In genomic region chr4:113179996-113180395, GRCh38 we compare ENCODE assay signal across 17 cellular contexts.
DNase-seq lines count a peak whose midpoint lies in the region; TF ChIP-seq lines count a peak whose summit lies in the region.
"Had no signal": no experiment of that assay in that cellular context is flagged by ENCODE, and none has a peak within 500 bp of the region (broad histone marks: within the 10 kb centered on the region; RNA-seq: fewer than 3 reads in every experiment).

No MANE protein-coding gene starts in this region.

- CTCF ChIA-PET in HEK293T (lab: Yijun Ruan, JAX), result no interaction called here

- H3K9me3 ChIP-seq in cardiac muscle cell (ENCODE audit: low read depth), result no peaks in the 10 kb centered on the region
- no peaks in the 10 kb centered on the region for H3K9me3 ChIP-seq in right atrium auricular region
- H3K9me3 ChIP-seq in SK-N-MC (ENCODE audit: low read depth, low read length), result no peaks in the 10 kb centered on the region
- H3K9me3 ChIP-seq: A549, gastroesophageal sphincter, SJCRH30 had no signal

- DNase-seq in cardiac muscle cell (ENCODE audit: low read depth in 1 of 2, low spot score in 1 of 2), result no peak
- no peak for DNase-seq in right atrium auricular region (ENCODE audit: low spot score)
- no peak for DNase-seq in SK-N-MC (ENCODE audit: low read depth, low spot score)
- DNase-seq in fibroblast of the conjunctiva (ENCODE audit: low read depth), result peak; percentile 24
- DNase-seq in stromal cell of bone marrow (ENCODE audit: low read depth), result peak; percentile 36
- no peak for DNase-seq in HEK293T (ENCODE audit: extremely low spot score)
- no peak for DNase-seq in GF-D8 (lab: John Stamatoyannopoulos, UW)
- DNase-seq in kidney glomerular epithelial cell (lab: John Stamatoyannopoulos, UW), result no peak
- DNase-seq: activated CD4-positive, alpha-beta T cell treated with anti-CD3 and anti-CD28 coated beads for 1 hour; CD4-positive, alpha-beta T cell; naive thymus-derived CD8-positive, alpha-beta T cell; NCI-H187; NCI-H524; SJCRH30; stimulated activated naive CD8-positive, alpha-beta T cell treated with anti-CD3 and anti-CD28 coated beads, Interleukin-15, amount 100 ng/mL, for 72 hours had no signal

- H3K36me3 ChIP-seq in cardiac muscle cell, result no peaks in the 10 kb centered on the region
- no peaks in the 10 kb centered on the region for H3K36me3 ChIP-seq in right atrium auricular region
- no peaks in the 10 kb centered on the region for H3K36me3 ChIP-seq in SK-N-MC (ENCODE audit: insufficient read depth, low read length)
- H3K36me3 ChIP-seq: gastroesophageal sphincter, SJCRH30 had no signal

- H3K9ac ChIP-seq in SK-N-MC (ENCODE audit: insufficient read length), result peak overlapping the region; percentile 29

- POLR2A ChIA-PET in HEK293T (lab: Yijun Ruan, JAX), result no interaction called here

- peaks cover 44% of the 10 kb centered on the region for H3K4me1 ChIP-seq in cardiac muscle cell (ENCODE audit: low read depth)
- peaks cover 0 to 55% of the 10 kb centered on the region in 2 donors for H3K4me1 ChIP-seq in right atrium auricular region
- H3K4me1 ChIP-seq: A549, SJCRH30 had no signal

- H3K27me3 ChIP-seq in cardiac muscle cell, result no peaks in the 10 kb centered on the region
- H3K27me3 ChIP-seq in right atrium auricular region, result no peaks in the 10 kb centered on the region
- H3K27me3 ChIP-seq: gastroesophageal sphincter, SJCRH30 had no signal

- H3K27ac ChIP-seq in cardiac muscle cell (peak overlapping the region; percentile 19), right atrium auricular region (peak overlapping the region in 1 of 2 donors; percentile 66), SK-N-MC (no peak overlapping the region; the same call in 1 of the 2 replicates)
- H3K27ac ChIP-seq: A549, gastroesophageal sphincter, SJCRH30 had no signal

- TF ChIP-seq CTCF in cardiac muscle cell (IDR thresholded peaks at IDR 0.05; ENCODE audit: low read depth, low read length) (no peak), right atrium auricular region (IDR thresholded peaks at IDR 0.05) (no peak)

- H3K4me3 ChIP-seq in cardiac muscle cell, result no peak overlapping the region
- no peak overlapping the region for H3K4me3 ChIP-seq in right atrium auricular region
- H3K4me3 ChIP-seq in SK-N-MC, result no peak overlapping the region
- H3K4me3 ChIP-seq: A549, gastroesophageal sphincter, SJCRH30 had no signal

TF ChIP-seq in HEK293T, 16 proteins besides CTCF, POLR2A, EP300 and RAD21:
- TF ChIP-seq SP1 (IDR thresholded peaks at IDR 0.05), result no peak
- TF ChIP-seq BHLHE40 (IDR thresholded peaks at IDR 0.05; ENCODE audit: borderline replicate concordance), result no peak
- TF ChIP-seq LEF1 (IDR thresholded peaks at IDR 0.05; ENCODE audit: borderline replicate concordance), result no peak
- no peak for TF ChIP-seq HDGF (IDR thresholded peaks at IDR 0.05; ENCODE audit: borderline replicate concordance)
- no peak for TF ChIP-seq ARNT (IDR thresholded peaks at IDR 0.05)
- TF ChIP-seq FOXK2 (IDR thresholded peaks at IDR 0.05), result no peak
- no peak for TF ChIP-seq ELF4 (IDR thresholded peaks at IDR 0.05)
- no peak for TF ChIP-seq FOXM1 (IDR thresholded peaks at IDR 0.05; ENCODE audit: borderline replicate concordance)
- TF ChIP-seq SUZ12 (IDR thresholded peaks at IDR 0.05), result no peak
- no peak for TF ChIP-seq ZNF384 (IDR thresholded peaks at IDR 0.05)

Comparison
In these comparisons a context has a peak if more than half of its experiments do, and no peak if none do; other contexts are left out.
1. DNase-seq: peak in fibroblast of the conjunctiva (single experiment) and stromal cell of bone marrow (single experiment); none in cardiac muscle cell (0 of 2), right atrium auricular region (single experiment), SK-N-MC (single experiment), HEK293T (single experiment), GF-D8 (single experiment) and kidney glomerular epithelial cell (single experiment).